In genomic region chr2:164474873-164475272, GRCh38 we compare ENCODE assay signal across 31 cellular contexts.
DNase-seq lines count a peak whose midpoint lies in the region; ATAC-seq, FAIRE-seq and TF ChIP-seq lines count a peak whose summit lies in the region.
"Had no signal": no experiment of that assay in that cellular context is flagged by ENCODE, and none has a peak within 500 bp of the region (broad histone marks: within the 10 kb centered on the region; RNA-seq: fewer than 3 reads in every experiment).

No MANE protein-coding gene starts in this region.

- peaks cover 0 to 6% of the 10 kb centered on the region in 2 experiments; a peak in 1 of 5 replicates for H3K27me3 ChIP-seq in HepG2 (ENCODE audit: control insufficient read depth in 1 of 2, insufficient read depth in 2 of 2, low read length in 2 of 2)
- H3K27me3 ChIP-seq in right lobe of liver, result no peaks in the 10 kb centered on the region
- no peaks in the 10 kb centered on the region for H3K27me3 ChIP-seq in IMR-90 (ENCODE audit: control insufficient read depth, insufficient read depth, low read length)
- H3K27me3 ChIP-seq: BE2C; BLaER1; BLaER1 treated with 17β-estradiol and CSF1 and Interleukin-3, amounts not matched to agents 10 nM and 100 nM had no signal

- TF ChIP-seq EP300 in HepG2 (IDR thresholded peaks at IDR 0.05; ENCODE audit: low read depth in 2 of 2, low read length in 2 of 2) (no peak), HepG2 (CRISPR knock-in tag; IDR thresholded peaks at IDR 0.05; ENCODE audit: borderline replicate concordance) (no peak), A549 (IDR thresholded peaks at IDR 0.05) (no peak)

- H3K4me1 ChIP-seq in HepG2 (ENCODE audit: insufficient read depth, low read length), result peaks cover 15% of the 10 kb centered on the region
- H3K4me1 ChIP-seq in right lobe of liver, result no peaks in the 10 kb centered on the region
- H3K4me1 ChIP-seq in A549, result no peaks in the 10 kb centered on the region; the same call in 2 of the 3 replicates
- H3K4me1 ChIP-seq in IMR-90 (ENCODE audit: control insufficient read depth, insufficient read depth, low read length), result no peaks in the 10 kb centered on the region
- H3K4me1 ChIP-seq: BE2C; BLaER1; BLaER1 treated with 17β-estradiol and CSF1 and Interleukin-3, amounts not matched to agents 10 nM and 100 nM had no signal

- H3K23ac ChIP-seq in IMR-90 (ENCODE audit: low read depth, low read length), result no peak overlapping the region

- no peak overlapping the region for H4K5ac ChIP-seq in IMR-90 (ENCODE audit: low read depth, low read length)

- no peak overlapping the region for H2AFZ ChIP-seq in HepG2 (ENCODE audit: low read length)
- H2AFZ ChIP-seq in IMR-90 (replicated peaks; ENCODE audit: low read length, poor library complexity), result no peak overlapping the region

- TF ChIP-seq CTCF in HepG2 (CRISPR knock-in tag; IDR thresholded peaks at IDR 0.05), result no peak
- TF ChIP-seq CTCF in right lobe of liver (IDR thresholded peaks at IDR 0.05), result no peak
- no peak for TF ChIP-seq CTCF in A549 (IDR thresholded peaks at IDR 0.05)
- no peak for TF ChIP-seq CTCF in IMR-90 (conservative IDR thresholded peaks at IDR 0.05; ENCODE audit: low read depth, low read length)

- no peak overlapping the region for H3K18ac ChIP-seq in IMR-90 (ENCODE audit: low read depth, low read length)

- H3K4me3 ChIP-seq in HepG2 (replicated peaks in 1 of 3; ENCODE audit: insufficient read depth in 1 of 3, low read depth in 2 of 3, low read length in 3 of 3), result no peak overlapping the region
- no peak overlapping the region for H3K4me3 ChIP-seq in right lobe of liver
- H3K4me3 ChIP-seq in A549, result no peak overlapping the region
- no peak overlapping the region for H3K4me3 ChIP-seq in IMR-90 (ENCODE audit: insufficient read depth, low read depth, low read length)
- H3K4me3 ChIP-seq: BLaER1; BLaER1 treated with 17β-estradiol and CSF1 and Interleukin-3, amounts not matched to agents 10 nM and 100 nM had no signal

- H2AK9ac ChIP-seq in IMR-90 (replicated peaks; ENCODE audit: low read depth, low read length, poor library complexity), result no peak overlapping the region

- intact Hi-C loops in HepG2 (cut with micrococcal nuclease; ENCODE audit: unreplicated experiment) (no loop called here), right lobe of liver (cut with DNase I) (no loop called here), IMR-90 (cut with micrococcal nuclease) (loop anchor here (10.0 kb wide), 1 partner anchor 1130 kb away; no protein-coding TSS in a partner anchor), sciatic nerve (cut with DNase I) (no loop called here)

- H4K20me1 ChIP-seq in HepG2 (ENCODE audit: insufficient read depth, low read length) (no peaks in the 10 kb centered on the region), IMR-90 (ENCODE audit: insufficient read depth, low read length) (no peaks in the 10 kb centered on the region)
- H4K20me1 ChIP-seq: BLaER1; BLaER1 treated with 17β-estradiol and CSF1 and Interleukin-3, amounts not matched to agents 10 nM and 100 nM had no signal

- no peaks in the 10 kb centered on the region for H3K9me1 ChIP-seq in IMR-90 (ENCODE audit: insufficient read depth, low read length)

- DNase-seq in HepG2 (ENCODE audit: low spot score), result no peak
- DNase-seq in right lobe of liver, result no peak
- no peak for DNase-seq in A549 (ENCODE audit: low read depth in 1 of 2, low spot score in 1 of 2)
- DNase-seq in IMR-90, result no peak
- DNase-seq in sciatic nerve (ENCODE audit: low spot score), result no peak
- DNase-seq: 8988T; ACHN; AML-193; BE2C; C1 segment of cervical spinal cord; Caco-2; Calu3; CD4-positive, alpha-beta memory T cell; CD4-positive, alpha-beta T cell; CD4-positive, CD25-positive, alpha-beta regulatory T cell; CD8-positive, alpha-beta memory T cell; CD8-positive, alpha-beta T cell; COR-L47; DMS 273 treated with DMSO at 0.1 percent for 48 hours; DMS153; DMS53; DMS79; DMS79 treated with DMSO at 0.1 percent for 48 hours; DND-41; EL had no signal

- TF ChIP-seq POLR2A in HepG2 (IDR thresholded peaks at IDR 0.05; ENCODE audit: insufficient read depth in 1 of 2, low read depth in 2 of 2, low read length in 2 of 2), result no peak
- TF ChIP-seq POLR2A in right lobe of liver (IDR thresholded peaks at IDR 0.05), result no peak
- no peak for TF ChIP-seq POLR2A in A549 (IDR thresholded peaks at IDR 0.05; ENCODE audit: low read length)
- no peak for TF ChIP-seq POLR2A in IMR-90 (IDR thresholded peaks at IDR 0.05; ENCODE audit: low read depth, low read length)

- H3K36me3 ChIP-seq in HepG2 (replicated peaks in 1 of 2; ENCODE audit: control insufficient read depth in 1 of 2, insufficient read depth in 2 of 2, low read length in 2 of 2), result no peaks in the 10 kb centered on the region
- no peaks in the 10 kb centered on the region for H3K36me3 ChIP-seq in right lobe of liver
- no peaks in the 10 kb centered on the region for H3K36me3 ChIP-seq in IMR-90 (ENCODE audit: control insufficient read depth, insufficient read depth, low read length)
- H3K36me3 ChIP-seq: BE2C; BLaER1; BLaER1 treated with 17β-estradiol and CSF1 and Interleukin-3, amounts not matched to agents 10 nM and 100 nM had no signal

- H3K27ac ChIP-seq in HepG2 (ENCODE audit: extremely low read length, insufficient read depth, low read length) (no peak overlapping the region), right lobe of liver (no peak overlapping the region), A549 (no peak overlapping the region), IMR-90 (ENCODE audit: insufficient read depth, low read length) (no peak overlapping the region)
- H3K27ac ChIP-seq: 22Rv1; BLaER1; BLaER1 treated with 17β-estradiol and CSF1 and Interleukin-3, amounts not matched to agents 10 nM and 100 nM; C4-2B had no signal

- no peak overlapping the region for H3K56ac ChIP-seq in IMR-90 (ENCODE audit: extremely low read depth, insufficient read depth, low read length)

- no peak overlapping the region for H3K4ac ChIP-seq in IMR-90 (ENCODE audit: low read depth, low read length)

- no peak overlapping the region for H2BK5ac ChIP-seq in IMR-90 (ENCODE audit: low read depth, low read length, poor library complexity, severe bottlenecking)

- H2BK20ac ChIP-seq in IMR-90 (ENCODE audit: low read depth, low read length), result no peak overlapping the region

- ATAC-seq in HepG2 (no peak), right lobe of liver (no peak), A549 (no peak), IMR-90 (ENCODE audit: low read depth) (no peak), GM21786 (IDR thresholded peaks at IDR 0.05; ENCODE audit: unreplicated experiment) (no peak), sciatic nerve (no peak)
- ATAC-seq: CD8-positive, alpha-beta T cell had no signal

- no peak overlapping the region for H3K9ac ChIP-seq in HepG2 (ENCODE audit: insufficient read depth, low read depth, low read length)
- no peak overlapping the region for H3K9ac ChIP-seq in IMR-90 (ENCODE audit: low read depth, low read length)
- H3K9ac ChIP-seq: BLaER1; BLaER1 treated with 17β-estradiol and CSF1 and Interleukin-3, amounts not matched to agents 10 nM and 100 nM had no signal

- TF ChIP-seq RAD21 in HepG2 (CRISPR knock-in tag; IDR thresholded peaks at IDR 0.05) (no peak), A549 (conservative IDR thresholded peaks at IDR 0.05 in 1 of 2, IDR thresholded peaks at IDR 0.05 in 1 of 2) (no peak), IMR-90 (IDR thresholded peaks at IDR 0.05; ENCODE audit: low read length) (no peak)

- no peak overlapping the region for H2BK120ac ChIP-seq in IMR-90 (ENCODE audit: low read depth, low read length)

- no peak overlapping the region for H2AK5ac ChIP-seq in IMR-90 (ENCODE audit: low read depth, low read length)

- BruUV-seq in HepG2 (replicated peaks; lab: Mats Ljungman, UMichigan) (no TSS peak), IMR-90 (replicated peaks; lab: Mats Ljungman, UMichigan) (no TSS peak)

- H3K79me2 ChIP-seq in HepG2 (ENCODE audit: insufficient read depth, low read length), result no peaks in the 10 kb centered on the region

- H2BK15ac ChIP-seq in IMR-90 (ENCODE audit: low read depth, low read length), result no peak overlapping the region

- FAIRE-seq in HepG2 (lab: Jason Lieb, UNC) (no peak), A549 (lab: Jason Lieb, UNC) (no peak)
- FAIRE-seq: A204.1 had no signal

- H3K4me2 ChIP-seq in HepG2 (ENCODE audit: low read depth, low read length), result no peak overlapping the region
- no peak overlapping the region for H3K4me2 ChIP-seq in A549
- no peak overlapping the region for H3K4me2 ChIP-seq in IMR-90 (ENCODE audit: low read depth, low read length)
- H3K4me2 ChIP-seq: BLaER1; BLaER1 treated with 17β-estradiol and CSF1 and Interleukin-3, amounts not matched to agents 10 nM and 100 nM had no signal

- CTCF ChIA-PET in HepG2 (lab: Yijun Ruan, JAX; ENCODE audit: low intra/inter-chr PET ratio, low total read pairs), result no interaction called here
- CTCF ChIA-PET in A549 (lab: Yijun Ruan, JAX), result no interaction called here
- CTCF ChIA-PET in IMR-90 (lab: Yijun Ruan, JAX), result no interaction called here

- in situ Hi-C loops in HepG2 (cut with HindIII; ENCODE audit: extremely low pct_ligation_motif_present, low pct_unique_long_range_greater_than_20kb) (loop anchor here (25.0 kb wide), 1 partner anchor 1138 kb away; no protein-coding TSS in a partner anchor), IMR-90 (cut with MboI; ENCODE audit: low sequenced_read_pairs) (loop anchor here (25.0 kb wide), 1 partner anchor 1288 kb away; no protein-coding TSS in a partner anchor)

- H4K91ac ChIP-seq in IMR-90 (ENCODE audit: insufficient read depth, low read depth, low read length), result no peak overlapping the region

- H4K8ac ChIP-seq in IMR-90 (ENCODE audit: low read depth in 2 of 2, low read length in 2 of 2), result no peak overlapping the region

- H3K14ac ChIP-seq in IMR-90 (replicated peaks; ENCODE audit: low read depth, low read length), result no peak overlapping the region

- dilution Hi-C loops in IMR-90 (cut with HindIII; ENCODE audit: low sequenced_read_pairs, unreplicated experiment), result no loop called here

- H3K9me3 ChIP-seq in HepG2 (ENCODE audit: low read length) (no peaks in the 10 kb centered on the region), right lobe of liver (no peaks in the 10 kb centered on the region), A549 (no peaks in the 10 kb centered on the region), IMR-90 (ENCODE audit: control insufficient read depth, insufficient read depth, low read length) (no peaks in the 10 kb centered on the region)
- H3K9me3 ChIP-seq: BE2C; BLaER1; BLaER1 treated with 17β-estradiol and CSF1 and Interleukin-3, amounts not matched to agents 10 nM and 100 nM; Caco-2 had no signal

- no peaks in the 10 kb centered on the region for H3K79me1 ChIP-seq in IMR-90 (ENCODE audit: low read depth in 1 of 2, low read length in 2 of 2)

- POLR2A ChIA-PET in HepG2 (lab: Yijun Ruan, JAX), result no interaction called here
- POLR2A ChIA-PET in A549 (lab: Yijun Ruan, JAX), result no interaction called here
- POLR2A ChIA-PET in IMR-90 (lab: Charles Lee; ENCODE audit: unreplicated experiment), result no interaction called here

TF ChIP-seq in HepG2, 621 proteins besides CTCF, POLR2A, EP300 and RAD21 (continues in another document):
- no peak for TF ChIP-seq ZNF34 (CRISPR knock-in tag; IDR thresholded peaks at IDR 0.05; ENCODE audit: borderline replicate concordance)

TF ChIP-seq in A549, 52 proteins besides CTCF, POLR2A, EP300 and RAD21:
- TF ChIP-seq MAFK (IDR thresholded peaks at IDR 0.05; ENCODE audit: partially characterized antibody) (peak; percentile 61), CEBPB (IDR thresholded peaks at IDR 0.05) (no peak)
TF ChIP-seq in A549: peak in this region for 1.

TF ChIP-seq in IMR-90, 13 proteins besides CTCF, POLR2A, EP300 and RAD21 (continues in another document):
- TF ChIP-seq MAZ (IDR thresholded peaks at IDR 0.05; ENCODE audit: borderline replicate concordance, low read depth, low read length) (no peak), MAFK (IDR thresholded peaks at IDR 0.05; ENCODE audit: low read depth, low read length) (peak; percentile 64)

Comparison
In these comparisons a context has a peak if more than half of its experiments do, and no peak if none do; other contexts are left out.
1. Of the 38 proteins assayed by ChIP-seq in both HepG2 and A549: peak only in HepG2: none; only in A549: none; in both: MAFK; in neither: 37.